Comparison of ENCODE assay signal across 1 cellular context in genomic region chr19:4371209-4371897, GRCh38.
TF ChIP-seq lines count a peak whose summit lies in the region.

No MANE protein-coding gene starts in this region.

TF ChIP-seq in K562, 482 proteins besides CTCF, POLR2A, EP300 and RAD21:
- TF ChIP-seq POLR2G (IDR thresholded peaks at IDR 0.05; ENCODE audit: low read depth, low read length), result peak; percentile 11; the same call in 1 of the 2 replicates
- no peak for TF ChIP-seq MBD2 (IDR thresholded peaks at IDR 0.05; ENCODE audit: borderline replicate concordance, low read depth)
- TF ChIP-seq GTF3C2 (IDR thresholded peaks at IDR 0.05; ENCODE audit: borderline replicate concordance, extremely low read depth, insufficient read length), result no peak
